ENCODE assay signal across 26 cellular contexts in genomic region chr10:63901916-63902315, GRCh38.
DNase-seq lines count a peak whose midpoint lies in the region; ATAC-seq and TF ChIP-seq lines count a peak whose summit lies in the region.
"Had no signal": no experiment of that assay in that cellular context is flagged by ENCODE, and none has a peak within 500 bp of the region (broad histone marks: within the 10 kb centered on the region; RNA-seq: fewer than 3 reads in every experiment).

No MANE protein-coding gene starts in this region.

- H3K9me3 Mint-ChIP-seq in MCF 10A (ENCODE audit: unreplicated experiment): no peaks in the 10 kb centered on the region
- H3K9me3 Mint-ChIP-seq: CD4-positive, alpha-beta T cell; stimulated activated naive CD8-positive, alpha-beta T cell treated with anti-CD3 and anti-CD28 coated beads, Interleukin-15, Interleukin-2, amounts not matched to agents 100 ng/mL and 50 ng/mL, for 24 hours had no signal

- H3F3A ChIP-seq in smooth muscle cell (ENCODE audit: low read depth): no peaks in the 10 kb centered on the region

- no TSS peak for BruUV-seq in MCF 10A (replicated peaks; lab: Mats Ljungman, UMichigan)

- DNase-seq in GM04503 (ENCODE audit: low read depth) (peak; percentile 39), caudate nucleus (lab: John Stamatoyannopoulos, UW) (peak in 40 of 61 donors; percentile 4 to 92 (median 36)), left kidney (ENCODE audit: low read depth, low spot score) (peak; percentile 24), smooth muscle cell (lab: John Stamatoyannopoulos, UW; ENCODE audit: unreplicated experiment) (no peak), foreskin melanocyte (no peak), MCF 10A (ENCODE audit: unreplicated experiment) (no peak), NCI-H2029 (lab: John Stamatoyannopoulos, UW) (no peak)
- DNase-seq: activated CD8-positive, alpha-beta T cell treated with anti-CD3 and anti-CD28 coated beads, Interleukin-2, amount 10 ng/mL, durations not matched to agents 7 days and 5 days; activated gamma-delta T cell treated with Interleukin-2 at 50 U/mL for 16 hours; activated T-cell treated with anti-CD3 and anti-CD28 coated beads for 4 hours; AML-193; CD4-positive, alpha-beta T cell; cerebellar nuclear complex; KG1; left cardiac atrium; mammary epithelial cell; NCI-H1417 treated with DMSO at 0.1 percent for 48 hours; NCI-H2107; psoas muscle had no signal

- no peak for ATAC-seq in GM18519 (IDR thresholded peaks at IDR 0.05; ENCODE audit: low FRiP score, unreplicated experiment)
- ATAC-seq: activated CD4-positive, alpha-beta T cell treated with anti-CD3 and anti-CD28 coated beads for 36 hours; activated CD8-positive, alpha-beta T cell treated with anti-CD3 and anti-CD28 coated beads, Interleukin-2, amount 10 ng/mL, durations not matched to agents 7 days and 5 days; left cardiac atrium; psoas muscle had no signal

- H3K27ac Mint-ChIP-seq in MCF 10A (ENCODE audit: low read depth, unreplicated experiment): no peak overlapping the region
- H3K27ac Mint-ChIP-seq: activated CD4-positive, alpha-beta T cell treated with anti-CD3 and anti-CD28 coated beads for 36 hours; activated CD8-positive, alpha-beta T cell treated with anti-CD3 and anti-CD28 coated beads, Interleukin-2, amount 10 ng/mL, durations not matched to agents 7 days and 5 days; CD4-positive, alpha-beta T cell; stimulated activated naive CD8-positive, alpha-beta T cell treated with anti-CD3 and anti-CD28 coated beads, Interleukin-15, Interleukin-2, amounts not matched to agents 100 ng/mL and 50 ng/mL, for 24 hours had no signal

- H3K27ac ChIP-seq in caudate nucleus (ENCODE audit: low read depth, low read length): no peak overlapping the region
- H3K27ac ChIP-seq in smooth muscle cell (ENCODE audit: low read depth): no peak overlapping the region
- H3K27ac ChIP-seq: hepatocyte, neutrophil, psoas muscle, skin epidermis, vagina had no signal

- no peak overlapping the region for H3K4me3 ChIP-seq in smooth muscle cell
- H3K4me3 ChIP-seq: hepatocyte, psoas muscle, skin epidermis, vagina had no signal

- POLR2A ChIA-PET in MCF 10A (lab: Yijun Ruan, JAX): no interaction called here

- intact Hi-C loops in MCF 10A (cut with micrococcal nuclease): no loop called here

- H3K4me1 ChIP-seq in smooth muscle cell (ENCODE audit: low read depth): no peaks in the 10 kb centered on the region
- H3K4me1 ChIP-seq: psoas muscle, vagina had no signal

- no peaks in the 10 kb centered on the region for H4K20me1 ChIP-seq in smooth muscle cell (ENCODE audit: low read depth)

- no peaks in the 10 kb centered on the region for H3K9me3 ChIP-seq in smooth muscle cell (replicated peaks; ENCODE audit: low read depth)
- H3K9me3 ChIP-seq: neutrophil, psoas muscle, vagina had no signal

- H3K4me1 Mint-ChIP-seq in MCF 10A (ENCODE audit: insufficient read depth, unreplicated experiment): no peaks in the 10 kb centered on the region
- H3K4me1 Mint-ChIP-seq: activated CD4-positive, alpha-beta T cell treated with anti-CD3 and anti-CD28 coated beads for 36 hours had no signal

- H2AFZ ChIP-seq in smooth muscle cell (ENCODE audit: low read depth): peak overlapping the region; percentile 59
- H2AFZ ChIP-seq: hepatocyte had no signal

- TF ChIP-seq CTCF in smooth muscle cell (IDR thresholded peaks at IDR 0.05; ENCODE audit: borderline replicate concordance, insufficient read depth, poor library complexity, severe bottlenecking): no peak
- TF ChIP-seq CTCF in MCF 10A (IDR thresholded peaks at IDR 0.05; ENCODE audit: unreplicated experiment): no peak

- no peaks in the 10 kb centered on the region for H3K27me3 ChIP-seq in smooth muscle cell (ENCODE audit: low read depth)
- H3K27me3 ChIP-seq: hepatocyte, neutrophil, vagina had no signal

- peaks cover 7% of the 10 kb centered on the region for H3K27me3 Mint-ChIP-seq in MCF 10A (ENCODE audit: insufficient read depth, unreplicated experiment)

- WGBS in smooth muscle cell (ENCODE audit: low lambda C conversion rate): 17% methylated on average over 6 of the region's 6 CpGs

- no peak overlapping the region for H3K9ac ChIP-seq in smooth muscle cell (ENCODE audit: low read depth)

- peak overlapping the region; percentile 61 for H3K4me2 ChIP-seq in smooth muscle cell
- H3K4me2 ChIP-seq: hepatocyte had no signal

- no peaks in the 10 kb centered on the region for H3K36me3 Mint-ChIP-seq in MCF 10A (ENCODE audit: insufficient read depth, unreplicated experiment)

- no peak overlapping the region for H3K4me3 Mint-ChIP-seq in MCF 10A (ENCODE audit: unreplicated experiment)
- H3K4me3 Mint-ChIP-seq: activated CD4-positive, alpha-beta T cell treated with anti-CD3 and anti-CD28 coated beads for 36 hours; activated CD8-positive, alpha-beta T cell treated with anti-CD3 and anti-CD28 coated beads, Interleukin-2, amount 10 ng/mL, durations not matched to agents 7 days and 5 days; CD4-positive, alpha-beta T cell; stimulated activated naive CD8-positive, alpha-beta T cell treated with anti-CD3 and anti-CD28 coated beads, Interleukin-15, Interleukin-2, amounts not matched to agents 100 ng/mL and 50 ng/mL, for 24 hours had no signal

- no peaks in the 10 kb centered on the region for H3K36me3 ChIP-seq in smooth muscle cell (ENCODE audit: low read depth)
- H3K36me3 ChIP-seq: neutrophil, vagina had no signal

- CTCF ChIA-PET in MCF 10A (lab: Yijun Ruan, JAX): interaction anchor here (0.9 to 1.4 kb wide), 2 partner anchors 9 to 35 kb away, joined by 3 to 4 read pairs; no protein-coding TSS in a partner anchor

- no peaks in the 10 kb centered on the region for H3K79me2 ChIP-seq in smooth muscle cell (ENCODE audit: low read depth)
- H3K79me2 ChIP-seq: hepatocyte had no signal

Comparison
In these comparisons a context has a peak if more than half of its experiments do, and no peak if none do; other contexts are left out.
1. DNase-seq: peak in GM04503 (single experiment), caudate nucleus (40 of 61) and left kidney (single experiment); none in smooth muscle cell (single experiment), foreskin melanocyte (single experiment), MCF 10A (single experiment) and NCI-H2029 (single experiment).